10 cellular contexts compared by ENCODE assay signal in the genomic region with DNA sequence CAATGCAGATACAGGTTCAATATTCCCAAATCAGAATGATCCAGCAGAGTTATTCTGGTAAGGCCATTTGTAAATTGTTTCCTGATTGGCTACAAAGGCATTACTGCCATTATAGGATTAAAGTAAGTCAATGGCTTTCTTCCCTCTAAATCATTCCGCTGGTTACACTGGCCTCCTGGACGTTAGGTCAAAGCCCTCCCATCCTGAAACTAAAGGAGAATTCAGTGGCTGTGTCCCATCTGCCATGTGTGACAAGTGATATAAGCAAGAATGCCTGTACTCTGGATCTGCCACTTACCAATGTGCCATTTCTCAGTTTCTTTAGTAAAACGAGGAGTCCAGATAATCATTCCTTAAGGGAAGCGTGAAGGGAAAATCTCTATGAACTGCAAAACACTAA.
"Had no signal": no experiment of that assay in that cellular context is flagged by ENCODE, and none has a peak within 500 bp of the region (broad histone marks: within the 10 kb centered on the region; RNA-seq: fewer than 3 reads in every experiment).

No MANE protein-coding gene starts in this region.

- H3K27ac ChIP-seq: GM23248, HL-60 had no signal

- ATAC-seq: HCT116, HepG2 had no signal

- H3K36me3 ChIP-seq: HAP-1 had no signal

- H3K27ac Mint-ChIP-seq: HFFc6, IgD-negative memory B cell had no signal

- DNase-seq: GM23248, GOT3, H7, HFFc6, KBM-7 had no signal

- H2AFZ ChIP-seq: GM23248 had no signal

- H3K4me1 Mint-ChIP-seq: IgD-negative memory B cell had no signal

- H3K9ac ChIP-seq: GM23248 had no signal

- H3K27me3 Mint-ChIP-seq: IgD-negative memory B cell had no signal

- H3K4me3 ChIP-seq: GM23248, HAP-1 had no signal

- H3K4me3 Mint-ChIP-seq: HFFc6, IgD-negative memory B cell had no signal
